ENCODE assay signal across 18 cellular contexts in genomic region chr16:17407321-17407720, GRCh38.
"Had no signal": no experiment of that assay in that cellular context is flagged by ENCODE, and none has a peak within 500 bp of the region (broad histone marks: within the 10 kb centered on the region; RNA-seq: fewer than 3 reads in every experiment).

No MANE protein-coding gene starts in this region.

- ATAC-seq: activated CD8-positive, alpha-beta T cell treated with anti-CD3 and anti-CD28 coated beads for 36 hours; activated T-cell treated with anti-CD3 and anti-CD28 coated beads, Interleukin-2, amount 50 U/mL, for 4 hours; right cardiac atrium; stimulated activated effector memory CD8-positive, alpha-beta T cell treated with anti-CD3 and anti-CD28 coated beads, Interleukin-12 subunit alpha, Interleukin-12 subunit beta, amount 100 ng/mL, for 72 hours; upper lobe of right lung had no signal

- H3K36me3 Mint-ChIP-seq: stimulated activated effector memory CD8-positive, alpha-beta T cell treated with anti-CD3 and anti-CD28 coated beads, Interleukin-12 subunit alpha, Interleukin-12 subunit beta, amount 100 ng/mL, for 72 hours had no signal

- DNase-seq: activated B cell treated with CpG ODN at 0.5 μM for 24 hours; activated CD4-positive, alpha-beta T cell treated with anti-CD3 and anti-CD28 coated beads for 48 hours; activated CD8-positive, alpha-beta T cell treated with anti-CD3 and anti-CD28 coated beads for 36 hours; activated effector memory CD4-positive, alpha-beta T cell treated with Interleukin-2 at 50 U/mL for 16 hours; activated naive CD4-positive, alpha-beta T cell treated with anti-CD3 and anti-CD28 coated beads, Interleukin-2, amount 50 U/mL, for 16 hours; activated T-cell treated with anti-CD3 and anti-CD28 coated beads, Interleukin-2, amount 50 U/mL, for 4 hours; dorsolateral prefrontal cortex; endodermal cell; kidney glomerular epithelial cell; nucleus accumbens; right cardiac atrium; spleen; T-helper 2 cell; upper lobe of right lung had no signal

- H3K27me3 ChIP-seq: cardiac muscle cell, dorsolateral prefrontal cortex, spleen, upper lobe of right lung had no signal

- H3K27me3 Mint-ChIP-seq: activated B cell treated with CpG ODN at 0.5 μM for 24 hours; activated CD8-positive, alpha-beta T cell treated with anti-CD3 and anti-CD28 coated beads for 36 hours had no signal

- H3K9me3 ChIP-seq: prostate gland, upper lobe of right lung had no signal

- H3K4me3 Mint-ChIP-seq: activated B cell treated with CpG ODN at 0.5 μM for 24 hours; activated CD8-positive, alpha-beta T cell treated with anti-CD3 and anti-CD28 coated beads for 36 hours; activated T-cell treated with anti-CD3 and anti-CD28 coated beads, Interleukin-2, amount 50 U/mL, for 4 hours; endodermal cell; nephron; stimulated activated effector memory CD8-positive, alpha-beta T cell treated with anti-CD3 and anti-CD28 coated beads, Interleukin-12 subunit alpha, Interleukin-12 subunit beta, amount 100 ng/mL, for 72 hours had no signal

- H3K27ac Mint-ChIP-seq: activated CD8-positive, alpha-beta T cell treated with anti-CD3 and anti-CD28 coated beads for 36 hours; endodermal cell; nephron; stimulated activated effector memory CD8-positive, alpha-beta T cell treated with anti-CD3 and anti-CD28 coated beads, Interleukin-12 subunit alpha, Interleukin-12 subunit beta, amount 100 ng/mL, for 72 hours had no signal

- H3K9me3 Mint-ChIP-seq: activated B cell treated with CpG ODN at 0.5 μM for 24 hours; activated T-cell treated with anti-CD3 and anti-CD28 coated beads, Interleukin-2, amount 50 U/mL, for 4 hours; stimulated activated effector memory CD8-positive, alpha-beta T cell treated with anti-CD3 and anti-CD28 coated beads, Interleukin-12 subunit alpha, Interleukin-12 subunit beta, amount 100 ng/mL, for 72 hours had no signal

- H3K27ac ChIP-seq: cardiac muscle cell, prostate gland, spleen, upper lobe of right lung had no signal

- H3K4me1 ChIP-seq: prostate gland had no signal

- H3K4me3 ChIP-seq: cardiac muscle cell, dorsolateral prefrontal cortex, prostate gland, spleen, upper lobe of right lung had no signal

- H3K36me3 ChIP-seq: cardiac muscle cell, prostate gland, spleen, upper lobe of right lung had no signal
